ENCODE assay signal across 1 cellular context in the genomic region with DNA sequence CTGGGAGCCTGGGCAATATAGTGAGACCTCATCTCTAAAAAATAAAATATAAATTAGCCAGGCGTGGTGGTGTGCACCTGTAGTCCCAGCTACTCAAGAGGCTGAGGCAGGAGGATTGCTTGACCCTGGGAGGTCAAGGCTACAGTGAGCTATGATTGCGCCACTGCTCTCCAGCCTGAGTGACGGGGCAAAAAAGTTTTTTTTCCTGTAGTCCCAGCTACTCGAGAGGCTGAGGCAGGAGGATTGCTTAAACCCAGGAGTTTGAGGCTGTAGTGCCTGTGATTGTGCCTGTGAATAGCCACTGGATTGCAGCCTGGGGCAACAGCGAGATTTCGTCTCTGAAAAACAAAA. TPM values are rescaled to one million over a fixed set of nuclear protein-coding genes. Genes with fewer than 3 reads are reported as not detected.
"Had no signal": no experiment of that assay in that cellular context is flagged by ENCODE, and none has a peak within 500 bp of the region (broad histone marks: within the 10 kb centered on the region; RNA-seq: fewer than 3 reads in every experiment).

No MANE protein-coding gene starts in this region.

RNA-seq across cellular contexts. Expression of gene IGFBP7, which starts 49.5 kb away (rescaled TPM):
- total RNA-seq: activated CD4-positive, alpha-beta memory T cell treated with anti-CD3 and anti-CD28 coated beads, Interleukin-2, amount 10 ng/mL, durations not matched to agents 7 days and 5 days had no signal
